1 cellular context compared by ENCODE assay signal in the genomic region with DNA sequence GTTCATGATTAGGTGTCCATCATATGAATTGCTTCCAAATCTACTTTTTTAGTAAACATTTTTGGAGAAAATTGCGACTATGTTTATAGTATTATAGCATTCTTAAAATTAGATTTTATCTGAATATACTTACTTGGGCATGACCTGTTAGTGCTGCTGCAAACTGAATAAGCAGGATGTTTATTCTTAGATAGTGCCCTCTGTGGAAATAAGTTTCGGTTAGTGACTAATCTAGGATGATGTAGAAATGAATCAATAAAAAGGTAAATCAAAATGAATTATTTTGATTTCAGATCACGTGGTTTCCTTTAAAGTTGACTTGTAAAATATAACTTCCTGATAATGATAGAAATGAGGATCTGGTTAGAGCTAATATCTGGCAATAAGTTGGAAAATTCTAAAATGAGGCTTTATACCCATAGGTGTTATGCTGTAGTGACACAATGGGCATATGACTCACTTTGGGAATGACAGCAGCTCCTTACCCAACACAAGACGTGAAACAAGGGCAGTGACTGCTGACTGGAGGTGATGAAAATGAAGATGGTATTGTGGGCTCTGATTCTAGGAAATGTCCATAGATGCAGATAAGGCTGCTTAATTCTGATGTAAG.
TF ChIP-seq lines count a peak whose summit lies in the region.

No MANE protein-coding gene starts in this region.

TF ChIP-seq in A549, 52 proteins besides CTCF, POLR2A, EP300 and RAD21 (continued from another document):
- TF ChIP-seq ESRRA (IDR thresholded peaks at IDR 0.05; ENCODE audit: borderline replicate concordance, low read length) (no peak), HOXB13 (CRISPR knock-in tag; IDR thresholded peaks at IDR 0.05; ENCODE audit: low read depth) (no peak)
TF ChIP-seq in A549: peak in this region for 3.
